Comparison of ENCODE assay signal across 21 cellular contexts in genomic region chr14:106530031-106530422, GRCh38.
"Had no signal": no experiment of that assay in that cellular context is flagged by ENCODE, and none has a peak within 500 bp of the region (broad histone marks: within the 10 kb centered on the region; RNA-seq: fewer than 3 reads in every experiment).

No MANE protein-coding gene starts in this region.

- H3K4me1 Mint-ChIP-seq: nephron progenitor cell, neural progenitor cell had no signal

- H3K4me3 Mint-ChIP-seq: memory B cell; naive thymus-derived CD4-positive, alpha-beta T cell; nephron progenitor cell; neural progenitor cell; stimulated activated effector memory CD8-positive, alpha-beta T cell treated with anti-CD3 and anti-CD28 coated beads, Interleukin-12 subunit alpha, Interleukin-12 subunit beta, amount 100 ng/mL, for 72 hours; stimulated activated naive CD8-positive, alpha-beta T cell treated with anti-CD3 and anti-CD28 coated beads, Interleukin-15, amount 100 ng/mL, for 72 hours; type B pancreatic cell had no signal

- ATAC-seq: psoas muscle had no signal

- H2AFZ ChIP-seq: hepatocyte, neural progenitor cell, parathyroid adenoma had no signal

- H3K36me3 ChIP-seq: left ventricle myocardium inferior, neutrophil, right atrium auricular region, right lobe of liver, tibial nerve, uterus had no signal

- H3K27ac ChIP-seq: hepatocyte, left ventricle myocardium inferior, neural progenitor cell, neutrophil, parathyroid adenoma, psoas muscle, right atrium auricular region, right lobe of liver, tibial nerve, uterus had no signal

- H3K27me3 Mint-ChIP-seq: type B pancreatic cell had no signal

- H3K4me3 ChIP-seq: hepatocyte, left ventricle myocardium inferior, mucosa of descending colon, neural progenitor cell, psoas muscle, right atrium auricular region, right lobe of liver, tibial nerve, uterus had no signal

- H3K4me1 ChIP-seq: left ventricle myocardium inferior, neural progenitor cell, parathyroid adenoma, psoas muscle, right atrium auricular region, right lobe of liver, tibial nerve, uterus had no signal

- H3K9me3 Mint-ChIP-seq: memory B cell; stimulated activated effector memory CD8-positive, alpha-beta T cell treated with anti-CD3 and anti-CD28 coated beads, Interleukin-12 subunit alpha, Interleukin-12 subunit beta, amount 100 ng/mL, for 72 hours; type B pancreatic cell had no signal

- H3K9ac ChIP-seq: neural progenitor cell, parathyroid adenoma had no signal

- H3K4me2 ChIP-seq: hepatocyte, neural progenitor cell had no signal

- H3K27ac Mint-ChIP-seq: memory B cell; naive thymus-derived CD4-positive, alpha-beta T cell; nephron progenitor cell; neural progenitor cell; stimulated activated effector memory CD8-positive, alpha-beta T cell treated with anti-CD3 and anti-CD28 coated beads, Interleukin-12 subunit alpha, Interleukin-12 subunit beta, amount 100 ng/mL, for 72 hours; type B pancreatic cell had no signal

- H3K79me2 ChIP-seq: hepatocyte, parathyroid adenoma had no signal

- DNase-seq: islet precursor cell; left ventricle myocardium inferior; midbrain; naive thymus-derived CD4-positive, alpha-beta T cell; nephron progenitor cell; occipital lobe; psoas muscle; right lobe of liver; substantia nigra; uterus had no signal

- H3K36me3 Mint-ChIP-seq: memory B cell; neural progenitor cell; stimulated activated effector memory CD8-positive, alpha-beta T cell treated with anti-CD3 and anti-CD28 coated beads, Interleukin-12 subunit alpha, Interleukin-12 subunit beta, amount 100 ng/mL, for 72 hours; type B pancreatic cell had no signal

- H3K27me3 ChIP-seq: hepatocyte, neural progenitor cell, right atrium auricular region, right lobe of liver, tibial nerve, uterus had no signal

- H3K9me3 ChIP-seq: left ventricle myocardium inferior, neutrophil, psoas muscle, right atrium auricular region, right lobe of liver, tibial nerve, uterus had no signal
